1 cellular context compared by ENCODE assay signal in genomic region chr7:103862302-103863035, GRCh38.
TF ChIP-seq lines count a peak whose summit lies in the region.

No MANE protein-coding gene starts in this region.

TF ChIP-seq in K562, 482 proteins besides CTCF, POLR2A, EP300 and RAD21 (continued from another document):
- TF ChIP-seq REST (CRISPR knock-in tag; IDR thresholded peaks at IDR 0.05; ENCODE audit: low read depth) (no peak), PKNOX1 (IDR thresholded peaks at IDR 0.05) (no peak), ZSCAN32 (CRISPR knock-in tag; IDR thresholded peaks at IDR 0.05) (no peak), HNRNPL (IDR thresholded peaks at IDR 0.05; ENCODE audit: low read depth, low read length) (no peak), ERF (CRISPR knock-in tag; IDR thresholded peaks at IDR 0.05) (no peak), TAF15 (IDR thresholded peaks at IDR 0.05; ENCODE audit: low read depth, low read length) (no peak), GATA2 (CRISPR knock-in tag; IDR thresholded peaks at IDR 0.05) (0 out of 2 replicates have a peak, but pooled peaks have one; percentile 26), ZNF778 (CRISPR knock-in tag; IDR thresholded peaks at IDR 0.05) (no peak), CREBBP (IDR thresholded peaks at IDR 0.05; ENCODE audit: low read depth, low read length) (no peak), PBX2 (CRISPR knock-in tag; IDR thresholded peaks at IDR 0.05; ENCODE audit: low read depth) (no peak), PBX2 (tag; conservative IDR thresholded peaks at IDR 0.05; ENCODE audit: low read depth) (no peak)
